In genomic region chr6:167211870-167212715, GRCh38 we compare ENCODE assay signal across 24 cellular contexts. TPM values are rescaled to one million over a fixed set of nuclear protein-coding genes. Genes with fewer than 3 reads are reported as not detected.
A peak's percentile ranks its signal among the peaks of the same experiment; 100 is the strongest.
DNase-seq lines count a peak whose midpoint lies in the region; ATAC-seq and TF ChIP-seq lines count a peak whose summit lies in the region.
"Had no signal": no experiment of that assay in that cellular context is flagged by ENCODE, and none has a peak within 500 bp of the region (broad histone marks: within the 10 kb centered on the region; RNA-seq: fewer than 3 reads in every experiment).

No MANE protein-coding gene starts in this region.

- no peaks in the 10 kb centered on the region for H3K4me1 Mint-ChIP-seq in activated CD8-positive, alpha-beta T cell treated with anti-CD3 and anti-CD28 coated beads for 36 hours (ENCODE audit: low read depth)
- H3K4me1 Mint-ChIP-seq in natural killer cell = no peaks in the 10 kb centered on the region
- H3K4me1 Mint-ChIP-seq: activated naive CD8-positive, alpha-beta T cell treated with anti-CD3 and anti-CD28 coated beads for 36 hours; nephron had no signal

- no peak overlapping the region for H3K27ac Mint-ChIP-seq in activated CD8-positive, alpha-beta T cell treated with anti-CD3 and anti-CD28 coated beads for 36 hours
- no peak overlapping the region for H3K27ac Mint-ChIP-seq in natural killer cell
- H3K27ac Mint-ChIP-seq: activated naive CD8-positive, alpha-beta T cell treated with anti-CD3 and anti-CD28 coated beads for 36 hours; activated T-cell treated with anti-CD3 and anti-CD28 coated beads, Interleukin-2, amount 50 U/mL, for 24 hours; nephron; progenitor cell of endocrine pancreas had no signal

- no peak overlapping the region for H3K4me3 Mint-ChIP-seq in activated CD8-positive, alpha-beta T cell treated with anti-CD3 and anti-CD28 coated beads for 36 hours
- H3K4me3 Mint-ChIP-seq in natural killer cell = no peak overlapping the region
- H3K4me3 Mint-ChIP-seq: activated naive CD8-positive, alpha-beta T cell treated with anti-CD3 and anti-CD28 coated beads for 36 hours; activated T-cell treated with anti-CD3 and anti-CD28 coated beads, Interleukin-2, amount 50 U/mL, for 24 hours; nephron had no signal

- no peaks in the 10 kb centered on the region for H3K9me3 Mint-ChIP-seq in activated CD8-positive, alpha-beta T cell treated with anti-CD3 and anti-CD28 coated beads for 36 hours
- no peaks in the 10 kb centered on the region for H3K9me3 Mint-ChIP-seq in natural killer cell
- H3K9me3 Mint-ChIP-seq: activated naive CD8-positive, alpha-beta T cell treated with anti-CD3 and anti-CD28 coated beads for 36 hours; activated T-cell treated with anti-CD3 and anti-CD28 coated beads, Interleukin-2, amount 50 U/mL, for 24 hours; nephron had no signal

- POLR2A ChIA-PET in activated CD8-positive, alpha-beta T cell treated with anti-CD3 and anti-CD28 coated beads for 36 hours (lab: Charles Lee) = no interaction called here

- DNase-seq in medulla oblongata (ENCODE audit: extremely low spot score) = peak; percentile 58
- no peak for DNase-seq in GOT3 (lab: John Stamatoyannopoulos, UW)
- DNase-seq in activated CD8-positive, alpha-beta T cell treated with anti-CD3 and anti-CD28 coated beads for 36 hours = no peak
- no peak for DNase-seq in natural killer cell
- DNase-seq: activated CD4-positive, alpha-beta T cell treated with anti-CD3 and anti-CD28 coated beads, Interleukin-2, amount 50 U/mL, for 1 hour; activated naive CD8-positive, alpha-beta T cell treated with anti-CD3 and anti-CD28 coated beads for 36 hours; activated T-cell treated with anti-CD3 and anti-CD28 coated beads, Interleukin-2, amount 50 U/mL, for 24 hours; Calu3; cortex of kidney; kidney glomerular epithelial cell; NCI-H1092; NCI-H2107; NCI-H524; stimulated activated CD4-positive, alpha-beta T cell treated with anti-CD3 and anti-CD28 coated beads, Interleukin-4, amount 100 ng/mL, for 24 hours had no signal

- intact Hi-C loops in activated CD8-positive, alpha-beta T cell treated with anti-CD3 and anti-CD28 coated beads for 36 hours (cut with micrococcal nuclease) = no loop called here
- intact Hi-C loops in natural killer cell (cut with micrococcal nuclease) = no loop called here

- TF ChIP-seq CTCF in activated CD8-positive, alpha-beta T cell treated with anti-CD3 and anti-CD28 coated beads for 36 hours (IDR thresholded peaks at IDR 0.05) = no peak
- TF ChIP-seq CTCF in natural killer cell (IDR thresholded peaks at IDR 0.05) = no peak

- H3K36me3 Mint-ChIP-seq in activated CD8-positive, alpha-beta T cell treated with anti-CD3 and anti-CD28 coated beads for 36 hours (ENCODE audit: low read depth) = no peaks in the 10 kb centered on the region
- H3K36me3 Mint-ChIP-seq in natural killer cell = no peaks in the 10 kb centered on the region
- H3K36me3 Mint-ChIP-seq: activated naive CD8-positive, alpha-beta T cell treated with anti-CD3 and anti-CD28 coated beads for 36 hours had no signal

- H3K27me3 Mint-ChIP-seq in activated CD8-positive, alpha-beta T cell treated with anti-CD3 and anti-CD28 coated beads for 36 hours = peaks cover 1% of the 10 kb centered on the region
- H3K27me3 Mint-ChIP-seq in natural killer cell (ENCODE audit: low read depth in 2 of 2) = peaks cover 0 to 3% of the 10 kb centered on the region in 2 donors
- H3K27me3 Mint-ChIP-seq: activated naive CD8-positive, alpha-beta T cell treated with anti-CD3 and anti-CD28 coated beads for 36 hours had no signal

- ATAC-seq in GM18907 (IDR thresholded peaks at IDR 0.05; ENCODE audit: unreplicated experiment) = peak; percentile 17
- peak; percentile 43 for ATAC-seq in GM21723 (IDR thresholded peaks at IDR 0.05; ENCODE audit: unreplicated experiment)
- peak; percentile 8 for ATAC-seq in HG03159 (IDR thresholded peaks at IDR 0.05; ENCODE audit: unreplicated experiment)
- ATAC-seq in activated CD8-positive, alpha-beta T cell treated with anti-CD3 and anti-CD28 coated beads for 36 hours = no peak
- no peak for ATAC-seq in natural killer cell
- ATAC-seq: Right ventricle myocardium inferior had no signal

- CTCF ChIA-PET in activated CD8-positive, alpha-beta T cell treated with anti-CD3 and anti-CD28 coated beads for 36 hours (lab: Charles Lee) = interaction anchor here (1.1 kb wide), 1 partner anchor 11 kb away, joined by 3 read pairs; no protein-coding TSS in a partner anchor

RNA-seq across cellular contexts. Expression of gene GPR31, which starts 54.3 kb away (rescaled TPM):
- not detected for total RNA-seq in activated CD8-positive, alpha-beta T cell treated with anti-CD3 and anti-CD28 coated beads for 36 hours
- under 1 TPM in 1 of 3 donors, not detected in 2; 0.24 TPM for total RNA-seq in natural killer cell
- total RNA-seq: activated naive CD8-positive, alpha-beta T cell treated with anti-CD3 and anti-CD28 coated beads for 36 hours; Calu3; endothelial cell of umbilical vein; fibroblast of villous mesenchyme; mesenteric fat pad; progenitor cell of endocrine pancreas; Right ventricle myocardium inferior; temporal lobe had no signal

Comparison
In these comparisons a context has a peak if more than half of its experiments do, and no peak if none do; other contexts are left out.
1. ATAC-seq: peak in GM18907 (single experiment), GM21723 (single experiment) and HG03159 (single experiment); none in activated CD8-positive, alpha-beta T cell treated with anti-CD3 and anti-CD28 coated beads for 36 hours (single experiment) and natural killer cell (0 of 3).